In genomic region chr4:139243448-139244365, GRCh38 we compare ENCODE assay signal across 10 cellular contexts. TPM values are rescaled to one million over a fixed set of nuclear protein-coding genes. Genes with fewer than 3 reads are reported as not detected.
DNase-seq lines count a peak whose midpoint lies in the region; ATAC-seq and TF ChIP-seq lines count a peak whose summit lies in the region.
"Had no signal": no experiment of that assay in that cellular context is flagged by ENCODE, and none has a peak within 500 bp of the region (broad histone marks: within the 10 kb centered on the region; RNA-seq: fewer than 3 reads in every experiment).

No MANE protein-coding gene starts in this region.

- CTCF ChIA-PET in activated naive CD4-positive, alpha-beta T cell treated with anti-CD3 and anti-CD28 coated beads, Interleukin-2, amount 10 ng/mL, durations not matched to agents 7 days and 5 days (lab: Charles Lee) = no interaction called here

- in situ Hi-C loops in Caki2 (cut with HindIII; ENCODE audit: low pct_unique_long_range_greater_than_20kb, low sequenced_read_pairs) = no loop called here

- ATAC-seq in omental fat pad (ENCODE audit: low FRiP score) (peak; percentile 44), GM21786 (IDR thresholded peaks at IDR 0.05; ENCODE audit: unreplicated experiment) (no peak)

- TF ChIP-seq CTCF in omental fat pad (IDR thresholded peaks at IDR 0.05) = no peak

- H3K9me3 Mint-ChIP-seq in activated naive CD4-positive, alpha-beta T cell treated with anti-CD3 and anti-CD28 coated beads, Interleukin-2, amount 10 ng/mL, durations not matched to agents 7 days and 5 days = no peaks in the 10 kb centered on the region

- no peaks in the 10 kb centered on the region for H3K27me3 Mint-ChIP-seq in activated naive CD4-positive, alpha-beta T cell treated with anti-CD3 and anti-CD28 coated beads, Interleukin-2, amount 10 ng/mL, durations not matched to agents 7 days and 5 days

- H3K4me1 Mint-ChIP-seq in activated naive CD4-positive, alpha-beta T cell treated with anti-CD3 and anti-CD28 coated beads, Interleukin-2, amount 10 ng/mL, durations not matched to agents 7 days and 5 days = no peaks in the 10 kb centered on the region

- peak; percentile 80 for DNase-seq in Caki2 (ENCODE audit: low read depth)
- DNase-seq in NCI-H446 treated with DMSO at 0.1 percent for 48 hours (lab: John Stamatoyannopoulos, UW) = peak; percentile 43
- peak; percentile 99 for DNase-seq in epithelial cell of prostate (ENCODE audit: low read depth, low spot score)
- DNase-seq in omental fat pad (ENCODE audit: low spot score) = no peak
- DNase-seq in SHP77 treated with DMSO at 0.1 percent for 48 hours (lab: John Stamatoyannopoulos, UW) = no peak
- DNase-seq in activated naive CD4-positive, alpha-beta T cell treated with anti-CD3 and anti-CD28 coated beads, Interleukin-2, amount 10 ng/mL, durations not matched to agents 7 days and 5 days = no peak
- no peak for DNase-seq in NCI-H187 treated with DMSO at 0.1 percent for 48 hours (lab: John Stamatoyannopoulos, UW)
- DNase-seq: DMS79 had no signal

- peak overlapping the region; percentile 89 for H3K27ac ChIP-seq in epithelial cell of prostate

- no peak overlapping the region for H3K27ac Mint-ChIP-seq in activated naive CD4-positive, alpha-beta T cell treated with anti-CD3 and anti-CD28 coated beads, Interleukin-2, amount 10 ng/mL, durations not matched to agents 7 days and 5 days

- H3K4me3 Mint-ChIP-seq in activated naive CD4-positive, alpha-beta T cell treated with anti-CD3 and anti-CD28 coated beads, Interleukin-2, amount 10 ng/mL, durations not matched to agents 7 days and 5 days = no peak overlapping the region

- H3K36me3 Mint-ChIP-seq in activated naive CD4-positive, alpha-beta T cell treated with anti-CD3 and anti-CD28 coated beads, Interleukin-2, amount 10 ng/mL, durations not matched to agents 7 days and 5 days = no peaks in the 10 kb centered on the region

RNA-seq across cellular contexts. Expression of gene MGARP, which starts 36.3 kb away (rescaled TPM):
- total RNA-seq in Caki2 (2014; rRNA removed; shearing (Covaris generic); ENCODE audit: low replicate concordance) = 0.90 and 1.5 TPM in 2 replicates
- 10 to 100 TPM in 1 of 4 donors, 1 to 10 TPM in 2, under 1 TPM in 1; 0.63 to 20.6 (median 7.5) TPM for total RNA-seq in omental fat pad
- total RNA-seq: T-helper 1 cell treated with Interleukin-12 subunit alpha and Interleukin-12 subunit beta and Interleukin-4 antibody, amounts not matched to agents 30 ng/mL and 1 ng/mL, for 36 hours had no signal

RNA-seq across cellular contexts. Expression of gene NAA15, which starts 57.6 kb away (rescaled TPM):
- total RNA-seq in Caki2 (2014; rRNA removed; shearing (Covaris generic); ENCODE audit: low replicate concordance) = 5.0 and 23.5 TPM in 2 replicates
- total RNA-seq in omental fat pad = 10 to 100 TPM; 25.7 to 70.9 (median 32.0) TPM

RNA-seq across cellular contexts. Expression of gene NDUFC1, which starts 58.6 kb away (rescaled TPM):
- total RNA-seq in Caki2 (2014; rRNA removed; shearing (Covaris generic); ENCODE audit: low replicate concordance) = 128 and 167 TPM in 2 replicates
- 10 to 100 TPM; 23.9 to 34.5 (median 29.7) TPM for total RNA-seq in omental fat pad

Comparison
In these comparisons a context has a peak if more than half of its experiments do, and no peak if none do; other contexts are left out.
1. DNase-seq: peak in Caki2 (single experiment), NCI-H446 treated with DMSO at 0.1 percent for 48 hours (single experiment) and epithelial cell of prostate (single experiment); none in omental fat pad (single experiment), SHP77 treated with DMSO at 0.1 percent for 48 hours (single experiment), activated naive CD4-positive, alpha-beta T cell treated with anti-CD3 and anti-CD28 coated beads, Interleukin-2, amount 10 ng/mL, durations not matched to agents 7 days and 5 days (single experiment) and NCI-H187 treated with DMSO at 0.1 percent for 48 hours (single experiment).